11 cellular contexts compared by ENCODE assay signal in the genomic region with DNA sequence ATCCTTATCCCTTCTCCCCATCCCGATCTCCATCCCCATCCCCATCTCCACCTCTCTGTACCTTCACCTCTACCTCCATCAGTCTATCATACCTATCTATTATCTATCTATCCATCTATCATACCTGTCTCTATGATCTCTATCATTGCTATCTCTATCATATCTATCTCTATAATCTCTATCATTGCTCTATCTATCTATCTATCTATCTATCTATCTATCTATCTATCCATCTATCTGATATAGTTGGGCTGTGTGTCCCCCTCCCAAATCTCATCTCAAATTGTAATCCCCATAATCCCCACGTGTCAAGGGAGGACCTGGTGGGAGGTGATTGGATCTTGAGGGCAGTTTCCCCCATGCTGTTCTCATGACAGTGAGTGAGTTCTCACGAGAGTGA.
"Had no signal": no experiment of that assay in that cellular context is flagged by ENCODE, and none has a peak within 500 bp of the region (broad histone marks: within the 10 kb centered on the region; RNA-seq: fewer than 3 reads in every experiment).

No MANE protein-coding gene starts in this region.

- H3K4me3 ChIP-seq: GM23248, GM23338, HAP-1 had no signal

- H3K9ac ChIP-seq: GM23248 had no signal

- H3K9me3 ChIP-seq: HAP-1 had no signal

- ATAC-seq: GM23338, HCT116 had no signal

- H3K4me1 ChIP-seq: HAP-1 had no signal

- H3K4me2 ChIP-seq: GM23338 had no signal

- DNase-seq: GM23248, GOT3, H7, H9, HCEC 1CT, HFFc6 had no signal

- H3K36me3 ChIP-seq: HAP-1 had no signal

- H3K27ac ChIP-seq: GM23248 had no signal

- FAIRE-seq: H1, H54 had no signal

- H2AFZ ChIP-seq: GM23248 had no signal
